Comparison of ENCODE assay signal across 15 cellular contexts in genomic region chr18:45066868-45067267, GRCh38.
DNase-seq lines count a peak whose midpoint lies in the region; ATAC-seq lines count a peak whose summit lies in the region.
"Had no signal": no experiment of that assay in that cellular context is flagged by ENCODE, and none has a peak within 500 bp of the region (broad histone marks: within the 10 kb centered on the region; RNA-seq: fewer than 3 reads in every experiment).

No MANE protein-coding gene starts in this region.

- peak overlapping the region; percentile 63 for H3K27ac Mint-ChIP-seq in stimulated activated memory B cell treated with anti-CD40 and anti-IgM and Interleukin-4, amounts not matched to agents 10 μg/mL and 1 μg/mL and 100 μg/mL, for 72 hours
- H3K27ac Mint-ChIP-seq: activated T-cell treated with anti-CD3 and anti-CD28 coated beads, Interleukin-2, amount 50 U/mL, for 72 hours had no signal

- intact Hi-C loops in left ventricle myocardium superior (cut with micrococcal nuclease): no loop called here

- peak; percentile 27 for DNase-seq in GM23248
- peak; percentile 37 for DNase-seq in RPMI7951 (ENCODE audit: low read depth)
- DNase-seq in left ventricle myocardium superior: peak; percentile 40
- no peak for DNase-seq in epidermal melanocyte (ENCODE audit: insufficient read length, low spot score)
- no peak for DNase-seq in NCI-H524 (lab: John Stamatoyannopoulos, UW)
- no peak for DNase-seq in NCI-H1417 (lab: John Stamatoyannopoulos, UW)
- DNase-seq: activated CD4-positive, alpha-beta T cell treated with anti-CD3 and anti-CD28 coated beads for 1 hour; activated T-cell treated with anti-CD3 and anti-CD28 coated beads, Interleukin-2, amount 50 U/mL, for 72 hours; anterior cingulate cortex; foreskin melanocyte; natural killer cell; NCI-H146; SK-N-SH; testis had no signal

- H3F3A ChIP-seq in GM23248 (ENCODE audit: insufficient read depth): no peaks in the 10 kb centered on the region

- no peak overlapping the region for H3K27ac ChIP-seq in GM23248
- H3K27ac ChIP-seq: testis had no signal

- no peak overlapping the region for H3K4me2 ChIP-seq in GM23248 (ENCODE audit: unreplicated experiment)
- H3K4me2 ChIP-seq: SK-N-SH had no signal

- H3K27me3 ChIP-seq in GM23248 (replicated peaks; ENCODE audit: insufficient read depth): no peaks in the 10 kb centered on the region
- H3K27me3 ChIP-seq: testis had no signal

- no peaks in the 10 kb centered on the region for H4K20me1 ChIP-seq in GM23248 (ENCODE audit: insufficient read depth)

- in situ Hi-C loops in GM23248 (cut with MboI): no loop called here

- no peaks in the 10 kb centered on the region for H3K9me2 ChIP-seq in GM23248 (ENCODE audit: insufficient read depth)
- H3K9me2 ChIP-seq: SK-N-SH had no signal

- H3K4me1 ChIP-seq in GM23248 (ENCODE audit: insufficient read depth): peaks cover 6% of the 10 kb centered on the region; the same call in 1 of the 2 replicates
- H3K4me1 ChIP-seq: testis had no signal

- H3K4me1 Mint-ChIP-seq in stimulated activated memory B cell treated with anti-CD40 and anti-IgM and Interleukin-4, amounts not matched to agents 10 μg/mL and 1 μg/mL and 100 μg/mL, for 72 hours: peaks cover 25% of the 10 kb centered on the region

- no peaks in the 10 kb centered on the region for H3K79me2 ChIP-seq in GM23248 (ENCODE audit: insufficient read depth)

- H2AFZ ChIP-seq in GM23248: no peak overlapping the region

- no peaks in the 10 kb centered on the region for H3K9me3 ChIP-seq in GM23248 (ENCODE audit: low read depth)
- H3K9me3 ChIP-seq: SK-N-SH, testis had no signal

- H3K27me3 Mint-ChIP-seq in stimulated activated memory B cell treated with anti-CD40 and anti-IgM and Interleukin-4, amounts not matched to agents 10 μg/mL and 1 μg/mL and 100 μg/mL, for 72 hours: no peaks in the 10 kb centered on the region

- H3K4me3 Mint-ChIP-seq in stimulated activated memory B cell treated with anti-CD40 and anti-IgM and Interleukin-4, amounts not matched to agents 10 μg/mL and 1 μg/mL and 100 μg/mL, for 72 hours: no peak overlapping the region
- H3K4me3 Mint-ChIP-seq: activated T-cell treated with anti-CD3 and anti-CD28 coated beads, Interleukin-2, amount 50 U/mL, for 72 hours; natural killer cell had no signal

- 82 to 84% methylated on average over 2 of the region's 2 CpGs for WGBS in GM23248 (ENCODE audit: low coverage in 1 of 2, low lambda C conversion rate in 2 of 2, missing lambda C conversion rate in 2 of 2), 2 experiments

- H3K9me3 Mint-ChIP-seq in stimulated activated memory B cell treated with anti-CD40 and anti-IgM and Interleukin-4, amounts not matched to agents 10 μg/mL and 1 μg/mL and 100 μg/mL, for 72 hours: no peaks in the 10 kb centered on the region
- H3K9me3 Mint-ChIP-seq: natural killer cell had no signal

- peaks cover 48% of the 10 kb centered on the region for H3K36me3 Mint-ChIP-seq in stimulated activated memory B cell treated with anti-CD40 and anti-IgM and Interleukin-4, amounts not matched to agents 10 μg/mL and 1 μg/mL and 100 μg/mL, for 72 hours
- H3K36me3 Mint-ChIP-seq: natural killer cell had no signal

- ATAC-seq in left ventricle myocardium superior: peak; percentile 99
- peak; percentile 79 for ATAC-seq in stimulated activated memory B cell treated with anti-CD40 and anti-IgM and Interleukin-4, amounts not matched to agents 10 μg/mL and 1 μg/mL and 100 μg/mL, for 72 hours
- ATAC-seq: activated T-cell treated with anti-CD3 and anti-CD28 coated beads, Interleukin-2, amount 50 U/mL, for 72 hours had no signal

- H3K36me3 ChIP-seq in GM23248 (ENCODE audit: low read depth): no peaks in the 10 kb centered on the region

- H3K9ac ChIP-seq in GM23248: no peak overlapping the region
- H3K9ac ChIP-seq: SK-N-SH had no signal

- no peak overlapping the region for H3K4me3 ChIP-seq in GM23248
- H3K4me3 ChIP-seq: testis had no signal

Comparison
In these comparisons a context has a peak if more than half of its experiments do, and no peak if none do; other contexts are left out.
1. DNase-seq: peak in GM23248 (single experiment), RPMI7951 (single experiment) and left ventricle myocardium superior (single experiment); none in epidermal melanocyte (single experiment), NCI-H524 (0 of 2) and NCI-H1417 (0 of 3).